15 cellular contexts compared by ENCODE assay signal in the genomic region with DNA sequence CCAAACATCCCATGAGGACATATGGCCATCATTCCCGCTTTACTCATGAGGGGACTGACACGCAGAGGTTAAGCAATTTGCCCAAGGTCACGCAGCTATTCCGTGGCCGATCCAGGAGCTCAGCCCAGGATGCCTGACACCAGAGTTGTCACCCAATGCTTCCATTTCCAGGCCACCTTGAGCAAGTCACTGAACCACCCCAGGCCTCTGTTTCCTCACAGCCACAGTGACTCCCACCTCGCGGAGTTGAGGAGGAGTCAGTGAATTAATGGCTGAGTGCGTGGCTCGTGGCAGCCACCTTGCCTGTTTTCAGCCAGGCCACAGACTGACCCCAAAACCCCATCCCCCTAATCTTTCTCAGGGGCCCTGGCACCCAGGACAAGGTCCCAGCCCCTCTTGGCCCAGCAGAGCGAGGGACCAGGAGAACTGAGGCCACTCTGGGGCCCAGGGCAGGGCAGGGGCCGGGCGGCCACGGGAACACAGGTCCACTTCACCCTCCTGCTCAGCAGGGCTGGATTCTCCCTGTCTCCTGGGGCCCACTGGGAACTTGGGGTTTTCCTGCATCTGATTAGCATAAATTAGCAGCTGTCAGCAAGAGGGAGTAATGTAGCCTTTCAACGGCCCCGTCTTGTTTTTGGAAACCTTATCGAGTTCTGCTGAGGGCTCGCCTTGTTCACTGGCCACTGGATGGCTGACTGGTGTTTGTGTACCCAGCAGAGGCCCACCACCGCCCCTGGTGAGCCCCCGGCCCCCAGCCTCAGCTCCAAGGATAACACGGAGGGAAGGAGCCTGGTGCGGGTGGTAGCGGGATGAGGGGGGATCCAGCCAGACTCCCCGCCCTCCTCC. TPM values are rescaled to one million over a fixed set of nuclear protein-coding genes. Genes with fewer than 3 reads are reported as not detected.
"Had no signal": no experiment of that assay in that cellular context is flagged by ENCODE, and none has a peak within 500 bp of the region (broad histone marks: within the 10 kb centered on the region; RNA-seq: fewer than 3 reads in every experiment).

No MANE protein-coding gene starts in this region.

- H3K4me3 ChIP-seq: esophagus squamous epithelium, prostate gland, transverse colon, vagina had no signal

- DNase-seq: activated CD4-positive, alpha-beta T cell treated with anti-CD3 and anti-CD28 coated beads, Interleukin-2, amount 50 U/mL, for 4 hours; brain microvascular endothelial cell; effector memory CD4-positive, alpha-beta T cell; esophagus squamous epithelium; stimulated activated CD4-positive, alpha-beta T cell treated with anti-CD3 and anti-CD28 coated beads, Interleukin-2, amount 100 ng/mL, for 24 hours; stimulated activated naive CD8-positive, alpha-beta T cell treated with anti-CD3 and anti-CD28 coated beads, Interleukin-15, Interleukin-2, amounts not matched to agents 100 U/mL and 50 U/mL, for 24 hours; transverse colon had no signal

- H3K27ac Mint-ChIP-seq: activated naive CD8-positive, alpha-beta T cell; activated T-helper 1 cell treated with anti-CD3 and anti-CD28 coated beads, Interleukin-12 subunit alpha, Interleukin-12 subunit beta, Interleukin-2, Interleukin-4 antibody, amounts not matched to agents 30 ng/mL and 10 ng/mL and 1 ng/mL, durations not matched to agents 14 hours and 24 hours and 36 hours; T-helper 2 cell treated with Interferon-gamma antibody and Interleukin-4, amounts not matched to agents 5 μg/mL and 100 μg/mL, for 36 hours had no signal

- H3K36me3 ChIP-seq: brain microvascular endothelial cell, esophagus squamous epithelium, prostate gland, transverse colon, vagina had no signal

- H3K27me3 ChIP-seq: transverse colon, vagina had no signal

- H3K4me1 ChIP-seq: prostate gland had no signal

- ATAC-seq: stimulated activated naive CD8-positive, alpha-beta T cell treated with anti-CD3 and anti-CD28 coated beads, Interleukin-15, Interleukin-2, amounts not matched to agents 100 U/mL and 50 U/mL, for 24 hours had no signal

- H3K9me3 Mint-ChIP-seq: activated T-helper 1 cell treated with anti-CD3 and anti-CD28 coated beads, Interleukin-12 subunit alpha, Interleukin-12 subunit beta, Interleukin-2, Interleukin-4 antibody, amounts not matched to agents 30 ng/mL and 10 ng/mL and 1 ng/mL, durations not matched to agents 14 hours and 24 hours and 36 hours; T-helper 2 cell treated with Interferon-gamma antibody and Interleukin-4, amounts not matched to agents 5 μg/mL and 100 μg/mL, for 36 hours had no signal

- H3K36me3 Mint-ChIP-seq: activated naive CD8-positive, alpha-beta T cell had no signal

- H3K4me3 Mint-ChIP-seq: activated naive CD8-positive, alpha-beta T cell; activated T-helper 1 cell treated with anti-CD3 and anti-CD28 coated beads, Interleukin-12 subunit alpha, Interleukin-12 subunit beta, Interleukin-2, Interleukin-4 antibody, amounts not matched to agents 30 ng/mL and 10 ng/mL and 1 ng/mL, durations not matched to agents 14 hours and 24 hours and 36 hours; T-helper 2 cell treated with Interferon-gamma antibody and Interleukin-4, amounts not matched to agents 5 μg/mL and 100 μg/mL, for 36 hours had no signal

- H3K27ac ChIP-seq: brain microvascular endothelial cell, esophagus squamous epithelium, prostate gland, transverse colon, vagina had no signal

- H3K9me3 ChIP-seq: esophagus squamous epithelium, prostate gland, transverse colon, vagina had no signal

- H3K27me3 Mint-ChIP-seq: activated naive CD8-positive, alpha-beta T cell had no signal

RNA-seq across cellular contexts. Expression of a gene that starts 19.7 kb away (rescaled TPM):
- total RNA-seq: osteocyte had no signal

RNA-seq across cellular contexts. Expression of a gene that starts 53.9 kb away (rescaled TPM):
- total RNA-seq: esophagus squamous epithelium, myocyte, right cardiac atrium, transverse colon had no signal
